ENCODE assay signal across 21 cellular contexts in genomic region chr17:47266782-47267181, GRCh38. TPM values are rescaled to one million over a fixed set of nuclear protein-coding genes. Genes with fewer than 3 reads are reported as not detected.
A peak's percentile ranks its signal among the peaks of the same experiment; 100 is the strongest.
DNase-seq lines count a peak whose midpoint lies in the region; TF ChIP-seq lines count a peak whose summit lies in the region.
"Had no signal": no experiment of that assay in that cellular context is flagged by ENCODE, and none has a peak within 500 bp of the region (broad histone marks: within the 10 kb centered on the region; RNA-seq: fewer than 3 reads in every experiment).

No MANE protein-coding gene starts in this region.

- peaks cover 16% of the 10 kb centered on the region for H3K4me1 ChIP-seq in suprapubic skin

- no peak overlapping the region for H3K27ac Mint-ChIP-seq in activated CD4-positive, alpha-beta T cell treated with anti-CD3 and anti-CD28 coated beads, Interleukin-2, amount 10 ng/mL, durations not matched to agents 24 days and 14 days
- H3K27ac Mint-ChIP-seq: nephron progenitor cell had no signal

- no peak for TF ChIP-seq CTCF in astrocyte of the spinal cord (IDR thresholded peaks at IDR 0.05; ENCODE audit: low read depth, low read length)
- no peak for TF ChIP-seq CTCF in suprapubic skin (IDR thresholded peaks at IDR 0.05)

- peak overlapping the region; percentile 44 for H3K27ac ChIP-seq in suprapubic skin

- in situ Hi-C loops in astrocyte of the spinal cord (cut with HindIII; ENCODE audit: low sequenced_read_pairs), result no loop called here

- no peak overlapping the region for H3K4me3 Mint-ChIP-seq in activated CD4-positive, alpha-beta T cell treated with anti-CD3 and anti-CD28 coated beads, Interleukin-2, amount 10 ng/mL, durations not matched to agents 24 days and 14 days
- H3K4me3 Mint-ChIP-seq: brain, nephron progenitor cell had no signal

- peak; percentile 51 for DNase-seq in HT1080 (ENCODE audit: low read depth)
- peak; percentile 66 for DNase-seq in astrocyte of the spinal cord (ENCODE audit: low read depth, low spot score)
- DNase-seq in kidney tubule cell (ENCODE audit: low spot score), result peak; percentile 75
- DNase-seq in suprapubic skin (ENCODE audit: low spot score in 2 of 2), result no peak
- DNase-seq in hypothalamus (lab: John Stamatoyannopoulos, UW), result no peak
- no peak for DNase-seq in activated CD4-positive, alpha-beta T cell treated with anti-CD3 and anti-CD28 coated beads, Interleukin-2, amount 10 ng/mL, durations not matched to agents 24 days and 14 days
- DNase-seq in NCI-H2196 (lab: John Stamatoyannopoulos, UW; ENCODE audit: unreplicated experiment), result no peak
- DNase-seq in activated T-cell treated with anti-CD3 and anti-CD28 coated beads for 4 hours, result no peak
- DNase-seq: activated CD4-positive, CD25-positive, alpha-beta regulatory T cell treated with anti-CD3 and anti-CD28 coated beads, Interleukin-2, amount 50 U/mL, for 72 hours; activated CD8-positive, alpha-beta memory T cell treated with anti-CD3 and anti-CD28 coated beads, Interleukin-2, amount 50 U/mL, for 4 hours; activated naive CD4-positive, alpha-beta T cell; head of caudate nucleus; NCI-H1930; nephron progenitor cell; SIG-M5; stimulated activated naive CD4-positive, alpha-beta T cell; T-helper 9 cell had no signal

- no peaks in the 10 kb centered on the region for H3K36me3 ChIP-seq in suprapubic skin

- H3K27me3 ChIP-seq in suprapubic skin, result no peaks in the 10 kb centered on the region
- H3K27me3 ChIP-seq: MG63 had no signal

- peaks cover 15% of the 10 kb centered on the region for H3K27me3 Mint-ChIP-seq in activated CD4-positive, alpha-beta T cell treated with anti-CD3 and anti-CD28 coated beads, Interleukin-2, amount 10 ng/mL, durations not matched to agents 24 days and 14 days

- no peaks in the 10 kb centered on the region for H3K36me3 Mint-ChIP-seq in activated CD4-positive, alpha-beta T cell treated with anti-CD3 and anti-CD28 coated beads, Interleukin-2, amount 10 ng/mL, durations not matched to agents 24 days and 14 days (ENCODE audit: low read depth)
- H3K36me3 Mint-ChIP-seq: brain had no signal

- no peaks in the 10 kb centered on the region for H3K4me1 Mint-ChIP-seq in activated CD4-positive, alpha-beta T cell treated with anti-CD3 and anti-CD28 coated beads, Interleukin-2, amount 10 ng/mL, durations not matched to agents 24 days and 14 days

- 81% methylated on average over 6 of the region's 6 CpGs for WGBS in suprapubic skin

- TF ChIP-seq POLR2A in suprapubic skin (IDR thresholded peaks at IDR 0.05), result no peak

- H3K4me3 ChIP-seq in astrocyte of the spinal cord (ENCODE audit: low read depth, low read length) (no peak overlapping the region), suprapubic skin (no peak overlapping the region)
- H3K4me3 ChIP-seq: MG63 had no signal

- TF ChIP-seq EP300 in suprapubic skin (IDR thresholded peaks at IDR 0.05), result no peak

- intact Hi-C loops in activated CD4-positive, alpha-beta T cell treated with anti-CD3 and anti-CD28 coated beads, Interleukin-2, amount 10 ng/mL, durations not matched to agents 24 days and 14 days (cut with micrococcal nuclease), result no loop called here

- H3K9me3 Mint-ChIP-seq in activated CD4-positive, alpha-beta T cell treated with anti-CD3 and anti-CD28 coated beads, Interleukin-2, amount 10 ng/mL, durations not matched to agents 24 days and 14 days, result peaks cover 12% of the 10 kb centered on the region

- H3K9me3 ChIP-seq in suprapubic skin, result no peaks in the 10 kb centered on the region

RNA-seq across cellular contexts. Expression of gene ITGB3, which starts 13.2 kb away (rescaled TPM):
- total RNA-seq in HT1080 (2014; rRNA removed; shearing (Covaris generic)), result 1.7 and 1.9 TPM in 2 replicates
- 6.0 and 8.2 TPM in 2 replicates for polyA plus RNA-seq in HT1080 (2015; cell fraction: cytosol; rRNA removed)
- 12.2 and 13.2 TPM in 2 replicates for polyA plus RNA-seq in HT1080 (2015; cell fraction: nucleus; rRNA removed)
- 1 to 10 TPM in 3 of 4 donors, under 1 TPM in 1; 0.76 to 6.6 (median 4.6) TPM for total RNA-seq in suprapubic skin
- total RNA-seq in activated CD4-positive, alpha-beta T cell treated with anti-CD3 and anti-CD28 coated beads, Interleukin-2, amount 10 ng/mL, durations not matched to agents 24 days and 14 days, result not detected in 2 replicates
- total RNA-seq: NCI-H460 had no signal

RNA-seq across cellular contexts. Expression of gene EFCAB13, which starts 57.0 kb away (rescaled TPM):
- total RNA-seq in HT1080 (2014; rRNA removed; shearing (Covaris generic)), result not detected in 2 replicates
- polyA plus RNA-seq in HT1080 (2015; cell fraction: cytosol; rRNA removed), result 0.10 and 0.25 TPM in 2 replicates
- 2.5 and 3.6 TPM in 2 replicates for polyA plus RNA-seq in HT1080 (2015; cell fraction: nucleus; rRNA removed)
- total RNA-seq in suprapubic skin, result 1 to 10 TPM in 3 of 4 donors, under 1 TPM in 1; 0.26 to 2.8 (median 2.1) TPM
- total RNA-seq in activated CD4-positive, alpha-beta T cell treated with anti-CD3 and anti-CD28 coated beads, Interleukin-2, amount 10 ng/mL, durations not matched to agents 24 days and 14 days, result 1.1 and 1.9 TPM in 2 replicates

RNA-seq across cellular contexts. Expression of gene MYL4, which starts 57.6 kb away (rescaled TPM):
- total RNA-seq in HT1080 (2014; rRNA removed; shearing (Covaris generic)), result not detected in 2 replicates
- polyA plus RNA-seq in HT1080 (2015; cell fraction: cytosol; rRNA removed), result 0.15 TPM in 1 of 2 replicates, not detected in the other
- polyA plus RNA-seq in HT1080 (2015; cell fraction: nucleus; rRNA removed), result 0.59 TPM in 1 of 2 replicates, not detected in the other
- total RNA-seq in suprapubic skin, result not detected
- not detected in 2 replicates for total RNA-seq in activated CD4-positive, alpha-beta T cell treated with anti-CD3 and anti-CD28 coated beads, Interleukin-2, amount 10 ng/mL, durations not matched to agents 24 days and 14 days
- total RNA-seq: epithelial cell of proximal tubule, NCI-H460 had no signal

Comparison
In these comparisons a context has a peak if more than half of its experiments do, and no peak if none do; other contexts are left out.
1. DNase-seq: peak in HT1080 (single experiment), astrocyte of the spinal cord (single experiment) and kidney tubule cell (single experiment); none in suprapubic skin (0 of 2), hypothalamus (0 of 51), activated CD4-positive, alpha-beta T cell treated with anti-CD3 and anti-CD28 coated beads, Interleukin-2, amount 10 ng/mL, durations not matched to agents 24 days and 14 days (single experiment), NCI-H2196 (single experiment) and activated T-cell treated with anti-CD3 and anti-CD28 coated beads for 4 hours (single experiment).